Comparison of ENCODE assay signal across 18 cellular contexts in genomic region chr2:240291337-240291751, GRCh38.
"Had no signal": no experiment of that assay in that cellular context is flagged by ENCODE, and none has a peak within 500 bp of the region (broad histone marks: within the 10 kb centered on the region; RNA-seq: fewer than 3 reads in every experiment).

No MANE protein-coding gene starts in this region.

- H3K4me3 Mint-ChIP-seq: activated CD8-positive, alpha-beta memory T cell treated with anti-CD3 and anti-CD28 coated beads, Interleukin-2, amount 10 ng/mL, durations not matched to agents 7 days and 5 days; activated naive CD4-positive, alpha-beta T cell treated with anti-CD3 and anti-CD28 coated beads, Interleukin-2, amount 50 U/mL, for 24 hours; activated T-cell treated with anti-CD3 and anti-CD28 coated beads, Interleukin-2, amount 50 U/mL, for 24 hours; mesothelial cell of epicardium had no signal

- H3K27ac Mint-ChIP-seq: activated CD8-positive, alpha-beta memory T cell treated with anti-CD3 and anti-CD28 coated beads, Interleukin-2, amount 10 ng/mL, durations not matched to agents 7 days and 5 days; activated naive CD4-positive, alpha-beta T cell treated with anti-CD3 and anti-CD28 coated beads, Interleukin-2, amount 50 U/mL, for 24 hours; activated T-cell treated with anti-CD3 and anti-CD28 coated beads, Interleukin-2, amount 50 U/mL, for 24 hours; mesothelial cell of epicardium had no signal

- H3K4me1 Mint-ChIP-seq: activated CD8-positive, alpha-beta memory T cell treated with anti-CD3 and anti-CD28 coated beads, Interleukin-2, amount 10 ng/mL, durations not matched to agents 7 days and 5 days; activated naive CD4-positive, alpha-beta T cell treated with anti-CD3 and anti-CD28 coated beads, Interleukin-2, amount 50 U/mL, for 24 hours had no signal

- H3K27me3 Mint-ChIP-seq: activated CD8-positive, alpha-beta memory T cell treated with anti-CD3 and anti-CD28 coated beads, Interleukin-2, amount 10 ng/mL, durations not matched to agents 7 days and 5 days; activated naive CD4-positive, alpha-beta T cell treated with anti-CD3 and anti-CD28 coated beads, Interleukin-2, amount 50 U/mL, for 24 hours; activated T-cell treated with anti-CD3 and anti-CD28 coated beads, Interleukin-2, amount 50 U/mL, for 24 hours had no signal

- ATAC-seq: activated CD8-positive, alpha-beta memory T cell treated with anti-CD3 and anti-CD28 coated beads, Interleukin-2, amount 10 ng/mL, durations not matched to agents 7 days and 5 days had no signal

- H3K4me1 ChIP-seq: adrenal gland, colonic mucosa, suprapubic skin had no signal

- H3K27me3 ChIP-seq: adrenal gland, colonic mucosa, suprapubic skin had no signal

- DNase-seq: activated CD8-positive, alpha-beta memory T cell treated with anti-CD3 and anti-CD28 coated beads, Interleukin-2, amount 10 ng/mL, durations not matched to agents 7 days and 5 days; activated T-cell treated with anti-CD3 and anti-CD28 coated beads, Interleukin-2, amount 50 U/mL, for 24 hours; central memory CD4-positive, alpha-beta T cell; colonic mucosa; effector CD4-positive, alpha-beta T cell; foreskin fibroblast; hippocampal formation; kidney glomerular epithelial cell; small intestine; stimulated activated CD4-positive, alpha-beta T cell treated with anti-CD3 and anti-CD28 coated beads, Interleukin-4, amount 100 ng/mL, for 4 hours; stimulated activated CD8-positive, alpha-beta memory T cell treated with anti-CD3 and anti-CD28 coated beads, Interleukin-4, amount 100 ng/mL, for 48 hours; stimulated activated naive CD4-positive, alpha-beta T cell treated with Interleukin-2 at 50 U/mL for 16 hours; SW 1271 had no signal

- H3K27ac ChIP-seq: colonic mucosa, suprapubic skin had no signal

- H3K9me3 ChIP-seq: adrenal gland, colonic mucosa, suprapubic skin had no signal

- H3K4me3 ChIP-seq: adrenal gland, colonic mucosa, lung, suprapubic skin had no signal

- H3K9me3 Mint-ChIP-seq: activated naive CD4-positive, alpha-beta T cell treated with anti-CD3 and anti-CD28 coated beads, Interleukin-2, amount 50 U/mL, for 24 hours; activated T-cell treated with anti-CD3 and anti-CD28 coated beads, Interleukin-2, amount 50 U/mL, for 24 hours; mesothelial cell of epicardium had no signal

- H3K36me3 ChIP-seq: adrenal gland, colonic mucosa, suprapubic skin had no signal

- H3K36me3 Mint-ChIP-seq: activated CD8-positive, alpha-beta memory T cell treated with anti-CD3 and anti-CD28 coated beads, Interleukin-2, amount 10 ng/mL, durations not matched to agents 7 days and 5 days; activated naive CD4-positive, alpha-beta T cell treated with anti-CD3 and anti-CD28 coated beads, Interleukin-2, amount 50 U/mL, for 24 hours; mesothelial cell of epicardium had no signal
